3 cellular contexts compared by ENCODE assay signal in genomic region chr2:229731363-229731762, GRCh38.
TF ChIP-seq lines count a peak whose summit lies in the region.

No MANE protein-coding gene starts in this region.

TF ChIP-seq in A549, 52 proteins besides CTCF, POLR2A, EP300 and RAD21:
- TF ChIP-seq RARB (CRISPR knock-in tag; IDR thresholded peaks at IDR 0.05) (no peak), MAFK (IDR thresholded peaks at IDR 0.05; ENCODE audit: partially characterized antibody) (peak; percentile 63)

TF ChIP-seq in IMR-90, 13 proteins besides CTCF, POLR2A, EP300 and RAD21:
- TF ChIP-seq, protein P1, sequence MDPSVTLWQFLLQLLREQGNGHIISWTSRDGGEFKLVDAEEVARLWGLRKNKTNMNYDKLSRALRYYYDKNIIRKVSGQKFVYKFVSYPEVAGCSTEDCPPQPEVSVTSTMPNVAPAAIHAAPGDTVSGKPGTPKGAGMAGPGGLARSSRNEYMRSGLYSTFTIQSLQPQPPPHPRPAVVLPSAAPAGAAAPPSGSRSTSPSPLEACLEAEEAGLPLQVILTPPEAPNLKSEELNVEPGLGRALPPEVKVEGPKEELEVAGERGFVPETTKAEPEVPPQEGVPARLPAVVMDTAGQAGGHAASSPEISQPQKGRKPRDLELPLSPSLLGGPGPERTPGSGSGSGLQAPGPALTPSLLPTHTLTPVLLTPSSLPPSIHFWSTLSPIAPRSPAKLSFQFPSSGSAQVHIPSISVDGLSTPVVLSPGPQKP (IDR thresholded peaks at IDR 0.05; ENCODE audit: borderline replicate concordance, low read depth, low read length): no peak
- no peak for TF ChIP-seq CHD1 (IDR thresholded peaks at IDR 0.05; ENCODE audit: low read depth, low read length)
- peak; percentile 20; the same call in 1 of the 2 replicates for TF ChIP-seq MAFK (IDR thresholded peaks at IDR 0.05; ENCODE audit: low read depth, low read length)
TF ChIP-seq in IMR-90: peak in this region for 1.

TF ChIP-seq in H1, 55 proteins besides CTCF, POLR2A, EP300 and RAD21:
- TF ChIP-seq SP4 (IDR thresholded peaks at IDR 0.05; ENCODE audit: low read length) (no peak), EGR1 (IDR thresholded peaks at IDR 0.05; ENCODE audit: borderline replicate concordance, low read depth, low read length) (no peak), HDAC2 (IDR thresholded peaks at IDR 0.05; ENCODE audit: borderline replicate concordance in 1 of 2, low read depth in 2 of 2, low read length in 2 of 2) (no peak), CREB1 (IDR thresholded peaks at IDR 0.05) (no peak), NANOG (IDR thresholded peaks at IDR 0.05; ENCODE audit: insufficient read depth, low read depth, low read length, poor library complexity, severe bottlenecking) (no peak), EZH2 (IDR thresholded peaks at IDR 0.05; ENCODE audit: low read depth, low read length, severe bottlenecking) (no peak), BCL11A (IDR thresholded peaks at IDR 0.05; ENCODE audit: low read depth in 2 of 2, low read length in 2 of 2) (no peak), CHD1 (IDR thresholded peaks at IDR 0.05; ENCODE audit: low read depth, low read length) (no peak), SP1 (IDR thresholded peaks at IDR 0.05; ENCODE audit: low read depth, low read length) (no peak), GTF2F1 (IDR thresholded peaks at IDR 0.05; ENCODE audit: borderline replicate concordance, low read depth, low read length) (no peak), SUZ12 (IDR thresholded peaks at IDR 0.05; ENCODE audit: low read length) (no peak), PHF8 (conservative IDR thresholded peaks at IDR 0.05; ENCODE audit: low read depth, low read length) (no peak), RBBP5 (IDR thresholded peaks at IDR 0.05; ENCODE audit: borderline replicate concordance, low read depth, low read length) (no peak), SP2 (IDR thresholded peaks at IDR 0.05; ENCODE audit: low read length) (no peak), GABPA (IDR thresholded peaks at IDR 0.05; ENCODE audit: borderline replicate concordance, insufficient read depth, low read length) (no peak), YY1 (IDR thresholded peaks at IDR 0.05; ENCODE audit: low read depth, low read length) (no peak), KDM4A (IDR thresholded peaks at IDR 0.05; ENCODE audit: low read depth, low read length, severe bottlenecking) (no peak), RFX5 (IDR thresholded peaks at IDR 0.05; ENCODE audit: borderline replicate concordance, low read depth, low read length) (no peak), CHD2 (IDR thresholded peaks at IDR 0.05; ENCODE audit: low read length) (no peak)
- TF ChIP-seq, protein P2, sequence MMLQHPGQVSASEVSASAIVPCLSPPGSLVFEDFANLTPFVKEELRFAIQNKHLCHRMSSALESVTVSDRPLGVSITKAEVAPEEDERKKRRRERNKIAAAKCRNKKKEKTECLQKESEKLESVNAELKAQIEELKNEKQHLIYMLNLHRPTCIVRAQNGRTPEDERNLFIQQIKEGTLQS (IDR thresholded peaks at IDR 0.05; ENCODE audit: insufficient read depth, low read depth, low read length): no peak
